ENCODE assay signal across 16 cellular contexts in genomic region chr10:43074827-43075611, GRCh38.
"Had no signal": no experiment of that assay in that cellular context is flagged by ENCODE, and none has a peak within 500 bp of the region (broad histone marks: within the 10 kb centered on the region; RNA-seq: fewer than 3 reads in every experiment).

No MANE protein-coding gene starts in this region.

- H3K9me3 Mint-ChIP-seq: natural killer cell, neural progenitor cell had no signal

- H3K9me3 ChIP-seq: prostate gland, stomach, thoracic aorta, transverse colon had no signal

- H3K36me3 Mint-ChIP-seq: natural killer cell, neural progenitor cell had no signal

- H3K27ac Mint-ChIP-seq: natural killer cell, neural progenitor cell had no signal

- ATAC-seq: natural killer cell, sciatic nerve had no signal

- H3K4me3 Mint-ChIP-seq: natural killer cell had no signal

- H3K4me1 ChIP-seq: neural progenitor cell, parathyroid adenoma, prostate gland had no signal

- H3K27ac ChIP-seq: neural progenitor cell, parathyroid adenoma, prostate gland, stomach, thoracic aorta, transverse colon had no signal

- DNase-seq: caudate nucleus; cortex of kidney; dorsolateral prefrontal cortex; effector CD8-positive, alpha-beta T cell; islet precursor cell; natural killer cell; occipital lobe; stimulated activated CD4-positive, alpha-beta T cell treated with anti-CD3 and anti-CD28 coated beads, Interleukin-2, amount 100 ng/mL, for 24 hours; stimulated activated naive CD4-positive, alpha-beta T cell; stomach; transverse colon had no signal

- H3K4me3 ChIP-seq: neural progenitor cell, prostate gland, stomach, thoracic aorta, transverse colon had no signal

- H3K36me3 ChIP-seq: neural progenitor cell, prostate gland, stomach, thoracic aorta, transverse colon had no signal
